In the genomic region with DNA sequence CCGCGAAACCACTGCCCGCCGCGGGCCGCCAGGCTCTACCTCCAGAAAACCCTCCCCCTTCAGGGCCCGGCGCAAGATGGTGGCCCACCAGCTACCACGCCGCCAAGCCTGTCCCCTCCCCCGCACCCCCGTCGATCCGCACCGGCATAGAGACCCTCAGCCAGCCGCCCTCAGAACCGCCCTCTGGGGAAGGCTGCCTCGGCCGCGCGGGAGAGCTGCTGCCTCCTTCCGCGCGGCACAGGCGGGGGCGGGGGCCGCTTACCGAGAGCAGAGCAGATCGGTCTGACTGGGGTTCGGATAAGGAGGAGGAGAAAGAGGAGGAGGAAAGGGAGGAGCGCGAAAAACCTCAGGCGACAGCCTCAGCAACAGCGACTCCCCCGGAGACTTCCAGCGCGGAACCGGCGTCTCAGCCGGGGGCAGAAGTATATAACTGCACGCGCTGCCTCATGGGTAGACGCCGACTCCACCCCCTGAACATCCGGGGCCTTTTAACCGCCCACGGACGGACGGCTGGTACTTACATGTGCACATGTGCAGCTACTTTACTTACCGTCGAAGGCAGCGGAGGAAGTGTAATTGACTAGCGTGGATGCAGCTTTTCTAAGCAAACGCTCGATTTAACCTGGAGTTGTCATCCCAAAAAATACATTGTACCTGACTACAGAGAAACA, we compare ENCODE assay signal across 1 cellular context.
TF ChIP-seq lines count a peak whose summit lies in the region.

A gene with protein sequence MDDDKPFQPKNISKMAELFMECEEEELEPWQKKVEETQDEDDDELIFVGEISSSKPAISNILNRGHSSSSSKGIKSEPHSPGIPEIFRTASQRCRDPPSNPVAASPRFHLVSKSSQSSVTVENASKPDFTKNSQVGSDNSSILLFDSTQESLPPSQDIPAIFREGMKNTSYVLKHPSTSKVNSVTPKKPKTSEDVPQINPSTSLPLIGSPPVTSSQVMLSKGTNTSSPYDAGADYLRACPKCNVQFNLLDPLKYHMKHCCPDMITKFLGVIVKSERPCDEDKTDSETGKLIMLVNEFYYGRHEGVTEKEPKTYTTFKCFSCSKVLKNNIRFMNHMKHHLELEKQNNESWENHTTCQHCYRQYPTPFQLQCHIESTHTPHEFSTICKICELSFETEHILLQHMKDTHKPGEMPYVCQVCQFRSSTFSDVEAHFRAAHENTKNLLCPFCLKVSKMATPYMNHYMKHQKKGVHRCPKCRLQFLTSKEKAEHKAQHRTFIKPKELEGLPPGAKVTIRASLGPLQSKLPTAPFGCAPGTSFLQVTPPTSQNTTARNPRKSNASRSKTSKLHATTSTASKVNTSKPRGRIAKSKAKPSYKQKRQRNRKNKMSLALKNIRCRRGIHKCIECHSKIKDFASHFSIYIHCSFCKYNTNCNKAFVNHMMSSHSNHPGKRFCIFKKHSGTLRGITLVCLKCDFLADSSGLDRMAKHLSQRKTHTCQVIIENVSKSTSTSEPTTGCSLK (minus strand): TSS at position 400 of the 671 bp plus-strand sequence. CDS start 8,450 bp downstream, outside the sequence.

TF ChIP-seq in IMR-90, 13 proteins besides CTCF, POLR2A, EP300 and RAD21 (continued from another document):
- TF ChIP-seq MAFK (IDR thresholded peaks at IDR 0.05; ENCODE audit: low read depth, low read length) (no peak), FOS (IDR thresholded peaks at IDR 0.05; ENCODE audit: low read depth, low read length) (no peak), CHD1 (IDR thresholded peaks at IDR 0.05; ENCODE audit: low read depth, low read length) (no peak), CEBPB (IDR thresholded peaks at IDR 0.05; ENCODE audit: low read depth, low read length) (no peak)
